10 cellular contexts compared by ENCODE assay signal in genomic region chr5:463952-464351, GRCh38. TPM values are rescaled to one million over a fixed set of nuclear protein-coding genes. Genes with fewer than 3 reads are reported as not detected.
DNase-seq lines count a peak whose midpoint lies in the region; ATAC-seq and TF ChIP-seq lines count a peak whose summit lies in the region.
"Had no signal": no experiment of that assay in that cellular context is flagged by ENCODE, and none has a peak within 500 bp of the region (broad histone marks: within the 10 kb centered on the region; RNA-seq: fewer than 3 reads in every experiment).

No MANE protein-coding gene starts in this region.

- H3K36me3 ChIP-seq in left ventricle myocardium inferior (peaks cover 75% of the 10 kb centered on the region), neutrophil (peaks cover 92% of the 10 kb centered on the region)
- H3K36me3 ChIP-seq: uterus had no signal

- H3K4me3 ChIP-seq in left ventricle myocardium inferior (no peak overlapping the region), right cardiac atrium (ENCODE audit: low read length) (no peak overlapping the region), neutrophil (ENCODE audit: low read depth in 1 of 2, low read length in 1 of 2) (no peak overlapping the region)
- H3K4me3 ChIP-seq: uterus had no signal

- no peaks in the 10 kb centered on the region for H3K4me1 ChIP-seq in left ventricle myocardium inferior
- no peaks in the 10 kb centered on the region for H3K4me1 ChIP-seq in right cardiac atrium (ENCODE audit: control insufficient read depth, insufficient read depth, low read length)
- no peaks in the 10 kb centered on the region for H3K4me1 ChIP-seq in neutrophil (ENCODE audit: control insufficient read depth in 1 of 2, insufficient read depth in 1 of 2, low read depth in 1 of 2, low read length in 1 of 2)
- H3K4me1 ChIP-seq: parathyroid adenoma, uterus had no signal

- intact Hi-C loops in left ventricle myocardium inferior (cut with micrococcal nuclease): no loop called here
- intact Hi-C loops in right cardiac atrium (cut with DNase I): no loop called here

- no peak for TF ChIP-seq CTCF in left ventricle myocardium inferior (IDR thresholded peaks at IDR 0.05; ENCODE audit: borderline replicate concordance)
- TF ChIP-seq CTCF in neutrophil (IDR thresholded peaks at IDR 0.05): no peak

- no peak for ATAC-seq in right cardiac atrium
- no peak for ATAC-seq in GM19467 (IDR thresholded peaks at IDR 0.05; ENCODE audit: unreplicated experiment)

- peak; percentile 12 for DNase-seq in left ventricle myocardium inferior
- DNase-seq in right cardiac atrium: no peak
- peak; percentile 68 for DNase-seq in activated effector memory CD4-positive, alpha-beta T cell treated with Interleukin-2 at 50 U/mL for 16 hours
- no peak for DNase-seq in foreskin melanocyte
- DNase-seq in NCI-H146 treated with DMSO at 0.1 percent for 48 hours (lab: John Stamatoyannopoulos, UW; ENCODE audit: unreplicated experiment): no peak
- no peak for DNase-seq in NCI-H524 treated with DMSO at 0.1 percent for 48 hours (lab: John Stamatoyannopoulos, UW)

- H3K27ac ChIP-seq in left ventricle myocardium inferior (replicated peaks) (no peak overlapping the region), right cardiac atrium (ENCODE audit: low read length) (no peak overlapping the region), neutrophil (peak overlapping the region; percentile 6)
- H3K27ac ChIP-seq: parathyroid adenoma, uterus had no signal

- H3K9me3 ChIP-seq in left ventricle myocardium inferior (replicated peaks) (no peaks in the 10 kb centered on the region), right cardiac atrium (ENCODE audit: control insufficient read depth, low read length) (no peaks in the 10 kb centered on the region), neutrophil (no peaks in the 10 kb centered on the region)
- H3K9me3 ChIP-seq: uterus had no signal

- WGBS in right cardiac atrium: 64% methylated on average over 18 of the region's 18 CpGs

- H3K27me3 ChIP-seq in left ventricle myocardium inferior (ENCODE audit: low read depth) (no peaks in the 10 kb centered on the region), right cardiac atrium (ENCODE audit: control insufficient read depth, insufficient read depth) (no peaks in the 10 kb centered on the region), neutrophil (no peaks in the 10 kb centered on the region)
- H3K27me3 ChIP-seq: uterus had no signal

RNA-seq across cellular contexts. Expression of gene EXOC3, which starts 21.0 kb away (rescaled TPM):
- 46.2 TPM for total RNA-seq in left ventricle myocardium inferior
- 10 to 100 TPM; 42.4 to 50.2 (median 46.5) TPM for total RNA-seq in right cardiac atrium
- polyA plus RNA-seq in right cardiac atrium: 30.1 TPM

Comparison
In these comparisons a context has a peak if more than half of its experiments do, and no peak if none do; other contexts are left out.
1. DNase-seq: peak in left ventricle myocardium inferior (single experiment) and activated effector memory CD4-positive, alpha-beta T cell treated with Interleukin-2 at 50 U/mL for 16 hours (single experiment); none in right cardiac atrium (0 of 3), foreskin melanocyte (single experiment), NCI-H146 treated with DMSO at 0.1 percent for 48 hours (single experiment) and NCI-H524 treated with DMSO at 0.1 percent for 48 hours (single experiment).